Comparison of ENCODE assay signal across 8 cellular contexts in genomic region chr5:37248387-37248969, GRCh38. TPM values are rescaled to one million over a fixed set of nuclear protein-coding genes. Genes with fewer than 3 reads are reported as not detected.
DNase-seq lines count a peak whose midpoint lies in the region; ATAC-seq, FAIRE-seq and TF ChIP-seq lines count a peak whose summit lies in the region.

No MANE protein-coding gene starts in this region.

- 9% methylated on average over 16 of the region's 20 CpGs for WGBS in esophagus muscularis mucosa
- whole genome bisulfite sequencing in pancreas, 2 donors: 7 to 10% methylated on average over 20 of the region's 20 CpGs

- no peak for TF ChIP-seq CTCF in esophagus muscularis mucosa (IDR thresholded peaks at IDR 0.05)
- TF ChIP-seq CTCF in pancreas (IDR thresholded peaks at IDR 0.05): no peak

- no peak for TF ChIP-seq POLR2A in esophagus muscularis mucosa (IDR thresholded peaks at IDR 0.05; ENCODE audit: low read depth)

- H3K27ac Mint-ChIP-seq in activated CD4-positive, alpha-beta T cell treated with anti-CD3 and anti-CD28 coated beads, Interleukin-2, amount 10 ng/mL, durations not matched to agents 7 days and 5 days: peak overlapping the region; percentile 83

- no peaks in the 10 kb centered on the region for H3K27me3 Mint-ChIP-seq in activated CD4-positive, alpha-beta T cell treated with anti-CD3 and anti-CD28 coated beads, Interleukin-2, amount 10 ng/mL, durations not matched to agents 7 days and 5 days

- TF ChIP-seq EP300 in esophagus muscularis mucosa (IDR thresholded peaks at IDR 0.05): no peak

- POLR2A ChIA-PET in activated CD4-positive, alpha-beta T cell treated with anti-CD3 and anti-CD28 coated beads, Interleukin-2, amount 10 ng/mL, durations not matched to agents 7 days and 5 days (lab: Charles Lee): no interaction called here

- H3K27me3 ChIP-seq in SJSA1 (replicated peaks): no peaks in the 10 kb centered on the region
- H3K27me3 ChIP-seq in esophagus muscularis mucosa: no peaks in the 10 kb centered on the region
- no peaks in the 10 kb centered on the region for H3K27me3 ChIP-seq in pancreas

- peaks cover 17% of the 10 kb centered on the region for H3K4me1 Mint-ChIP-seq in activated CD4-positive, alpha-beta T cell treated with anti-CD3 and anti-CD28 coated beads, Interleukin-2, amount 10 ng/mL, durations not matched to agents 7 days and 5 days

- peak overlapping the region; percentile 77 for H3K27ac ChIP-seq in SJSA1
- H3K27ac ChIP-seq in esophagus muscularis mucosa (replicated peaks in 1 of 4): peak overlapping the region; percentile 91 to 98 (median 95)
- peak overlapping the region; percentile 83 to 92 (median 86) for H3K27ac ChIP-seq in pancreas

- H3K9me3 Mint-ChIP-seq in activated CD4-positive, alpha-beta T cell treated with anti-CD3 and anti-CD28 coated beads, Interleukin-2, amount 10 ng/mL, durations not matched to agents 7 days and 5 days: no peaks in the 10 kb centered on the region

- H3K9me3 ChIP-seq in SJSA1 (replicated peaks) (no peaks in the 10 kb centered on the region), esophagus muscularis mucosa (no peaks in the 10 kb centered on the region), pancreas (no peaks in the 10 kb centered on the region)

- no peak for FAIRE-seq in pancreas (lab: Jason Lieb, UNC)

- peak overlapping the region; percentile 77 for H3K4me3 Mint-ChIP-seq in activated CD4-positive, alpha-beta T cell treated with anti-CD3 and anti-CD28 coated beads, Interleukin-2, amount 10 ng/mL, durations not matched to agents 7 days and 5 days

- DNase-seq in activated CD4-positive, alpha-beta T cell treated with anti-CD3 and anti-CD28 coated beads, Interleukin-2, amount 10 ng/mL, durations not matched to agents 7 days and 5 days: no peak
- DNase-seq in activated CD4-positive, alpha-beta T cell treated with anti-CD3 and anti-CD28 coated beads for 1 hour: no peak
- DNase-seq in SJSA1 (ENCODE audit: low read depth in 1 of 2, low spot score in 2 of 2) (no peak), esophagus muscularis mucosa (ENCODE audit: extremely low spot score) (no peak), pancreas (no peak), HUDEP-2 (lab: John Stamatoyannopoulos, UW; ENCODE audit: unreplicated experiment in 76 of 76) (no peak), NCI-H2196 (lab: John Stamatoyannopoulos, UW; ENCODE audit: unreplicated experiment) (no peak)

- intact Hi-C loops in esophagus muscularis mucosa (cut with DNase I): loop anchor here (10.0 kb wide), 1 partner anchor 46 kb away; no protein-coding TSS in a partner anchor
- intact Hi-C loops in pancreas (cut with DNase I): no loop called here

- peak overlapping the region; percentile 77 for H3K4me3 ChIP-seq in SJSA1
- H3K4me3 ChIP-seq in esophagus muscularis mucosa: peak overlapping the region; percentile 70 to 92 (median 86)
- H3K4me3 ChIP-seq in pancreas: peak overlapping the region; percentile 42 to 86 (median 74)

- ATAC-seq in pancreas: no peak
- ATAC-seq in HG02642 (IDR thresholded peaks at IDR 0.05; ENCODE audit: poor library complexity, unreplicated experiment): no peak

- peaks cover 11% of the 10 kb centered on the region for H3K4me1 ChIP-seq in SJSA1 (replicated peaks)
- H3K4me1 ChIP-seq in esophagus muscularis mucosa: peaks cover 9 to 47% (median 46%) of the 10 kb centered on the region in 4 donors
- peaks cover 0 to 9% (median 4%) of the 10 kb centered on the region in 3 donors for H3K4me1 ChIP-seq in pancreas

- H3K36me3 Mint-ChIP-seq in activated CD4-positive, alpha-beta T cell treated with anti-CD3 and anti-CD28 coated beads, Interleukin-2, amount 10 ng/mL, durations not matched to agents 7 days and 5 days (ENCODE audit: low read depth): no peaks in the 10 kb centered on the region

- H3K36me3 ChIP-seq in SJSA1 (peaks cover 16% of the 10 kb centered on the region), esophagus muscularis mucosa (peaks cover 0 to 7% (median 0%) of the 10 kb centered on the region in 4 donors), pancreas (no peaks in the 10 kb centered on the region)

- CTCF ChIA-PET in activated CD4-positive, alpha-beta T cell treated with anti-CD3 and anti-CD28 coated beads, Interleukin-2, amount 10 ng/mL, durations not matched to agents 7 days and 5 days (lab: Charles Lee): interaction anchor here (1.0 to 1.7 kb wide), 5 partner anchors 33 to 508 kb away, joined by 3 read pairs; partner anchors contain the start of gene NUP155

RNA-seq across cellular contexts. Expression of gene CPLANE1, which starts 0.7 kb away (rescaled TPM):
- 10 to 100 TPM; 11.4 to 13.7 TPM for total RNA-seq in activated CD4-positive, alpha-beta T cell treated with anti-CD3 and anti-CD28 coated beads, Interleukin-2, amount 10 ng/mL, durations not matched to agents 7 days and 5 days
- 15.5 and 16.1 TPM in 2 replicates for total RNA-seq in SJSA1 (2014; rRNA removed; shearing (Covaris generic))
- total RNA-seq in esophagus muscularis mucosa: 10 to 100 TPM; 17.0 to 24.5 (median 19.1) TPM
- 10 to 100 TPM in 1 of 6 donors, 1 to 10 TPM in 5; 4.7 to 11.0 (median 8.6) TPM for total RNA-seq in pancreas
- 1 to 10 TPM; 3.5 to 3.6 TPM for polyA plus RNA-seq in pancreas
